32 cellular contexts compared by ENCODE assay signal in genomic region chr6:81929828-81930227, GRCh38.
A peak's percentile ranks its signal among the peaks of the same experiment; 100 is the strongest.
DNase-seq lines count a peak whose midpoint lies in the region; ATAC-seq, FAIRE-seq and TF ChIP-seq lines count a peak whose summit lies in the region.
"Had no signal": no experiment of that assay in that cellular context is flagged by ENCODE, and none has a peak within 500 bp of the region (broad histone marks: within the 10 kb centered on the region; RNA-seq: fewer than 3 reads in every experiment).

No MANE protein-coding gene starts in this region.

- intact Hi-C loops in Right ventricle myocardium inferior (cut with DNase I) = no loop called here
- intact Hi-C loops in cardiac septum (cut with DNase I) = no loop called here
- intact Hi-C loops in K562 (cut with micrococcal nuclease) = no loop called here
- intact Hi-C loops in left ventricle myocardium superior (cut with micrococcal nuclease) = no loop called here

- CTCF ChIA-PET in K562 (lab: Yijun Ruan, JAX; ENCODE audit: low intra/inter-chr PET ratio) = no interaction called here

- BruUV-seq in K562 (replicated peaks; lab: Mats Ljungman, UMichigan) = no TSS peak

- DNase-seq in Right ventricle myocardium inferior (ENCODE audit: missing footprints) (peak; percentile 47), cardiac septum (ENCODE audit: low spot score) (no peak), K562 (ENCODE audit: extremely low read depth in 1 of 4, low spot score in 3 of 4) (no peak), left ventricle myocardium superior (no peak), T-helper 17 cell (no peak), amygdala (lab: John Stamatoyannopoulos, UW) (no peak)
- no peak for DNase-seq in activated naive CD8-positive, alpha-beta T cell treated with anti-CD3 and anti-CD28 coated beads for 36 hours
- DNase-seq: 8988T; activated CD4-positive, alpha-beta T cell treated with anti-CD3 and anti-CD28 coated beads, Interleukin-2, amount 10 ng/mL, durations not matched to agents 7 days and 5 days; Caco-2; DND-41; foreskin melanocyte; GOT3; NCI-H2107; NCI-H510A; NK-92 treated with Interleukin-12 subunit alpha and Interleukin-12 subunit beta, amount 100 ng/mL, for 24 hours; spleen; stimulated activated CD4-positive, alpha-beta T cell treated with anti-CD3 and anti-CD28 coated beads, Interleukin-4, amount 100 ng/mL, for 24 hours; stimulated activated naive CD8-positive, alpha-beta T cell treated with anti-CD3 and anti-CD28 coated beads, Interleukin-15, Interleukin-2, amounts not matched to agents 100 U/mL and 50 U/mL, for 24 hours; tibial artery had no signal

- no peak overlapping the region for H2AFZ ChIP-seq in K562 (ENCODE audit: low read depth, low read length)
- H2AFZ ChIP-seq: hepatocyte had no signal

- no peak for FAIRE-seq in K562 (lab: Jason Lieb, UNC)

- WGBS in K562 (ENCODE audit: insufficient coverage, low coverage, missing lambda C conversion rate) = 3% methylated on average over 3 of the region's 3 CpGs

- H3K4me1 ChIP-seq in K562 (replicated peaks in 1 of 2; ENCODE audit: control insufficient read depth in 2 of 2, insufficient read depth in 2 of 2, low read length in 2 of 2) = no peaks in the 10 kb centered on the region
- H3K4me1 ChIP-seq: BLaER1, breast epithelium, prostate gland, spleen had no signal

- H3K4me1 Mint-ChIP-seq in T-helper 17 cell = no peaks in the 10 kb centered on the region
- no peaks in the 10 kb centered on the region for H3K4me1 Mint-ChIP-seq in stimulated activated memory B cell treated with anti-CD40 and anti-IgM and Interleukin-4, amounts not matched to agents 10 μg/mL and 1 μg/mL and 100 μg/mL, for 72 hours
- no peaks in the 10 kb centered on the region for H3K4me1 Mint-ChIP-seq in activated naive CD8-positive, alpha-beta T cell treated with anti-CD3 and anti-CD28 coated beads for 36 hours
- H3K4me1 Mint-ChIP-seq: activated CD4-positive, alpha-beta T cell treated with anti-CD3 and anti-CD28 coated beads, Interleukin-2, amount 10 ng/mL, durations not matched to agents 7 days and 5 days; activated T-helper 17 cell treated with anti-CD3 and anti-CD28 coated beads, Interleukin-2, amount 50 U/mL, for 72 hours had no signal

- no peak for TF ChIP-seq RAD21 in K562 (CRISPR knock-in tag; conservative IDR thresholded peaks at IDR 0.05 in 1 of 2, IDR thresholded peaks at IDR 0.05 in 1 of 2)

- TF ChIP-seq POLR2A in K562 (conservative IDR thresholded peaks at IDR 0.05) = no peak

- H3K9me3 ChIP-seq in K562 (replicated peaks; ENCODE audit: control insufficient read depth, insufficient read depth, low read depth, low read length) = no peaks in the 10 kb centered on the region
- H3K9me3 ChIP-seq in T-helper 17 cell (ENCODE audit: control insufficient read depth, low read length, poor library complexity, severe bottlenecking) = no peaks in the 10 kb centered on the region
- H3K9me3 ChIP-seq: BLaER1, breast epithelium, Caco-2, prostate gland, spleen, tibial artery had no signal

- TF ChIP-seq EP300 in K562 (IDR thresholded peaks at IDR 0.05; ENCODE audit: low read length) = no peak

- POLR2A ChIA-PET in K562 (lab: Yijun Ruan, JAX) = interaction anchor here (0.6 kb wide), 1 partner anchor 27 kb away, joined by 3 read pairs; no protein-coding TSS in a partner anchor

- no peak overlapping the region; a peak in 1 of 4 replicates for H3K9ac ChIP-seq in K562 (ENCODE audit: insufficient read depth in 1 of 2, low read depth in 2 of 2, low read length in 2 of 2)
- H3K9ac ChIP-seq: BLaER1 had no signal

- no peak overlapping the region for H3K27ac ChIP-seq in K562 (ENCODE audit: extremely low read depth, low read depth, low read length)
- H3K27ac ChIP-seq: BLaER1, breast epithelium, hepatocyte, prostate gland, SK-N-MC, spleen, tibial artery, VCaP had no signal

- no peak for TF ChIP-seq CTCF in K562 (IDR thresholded peaks at IDR 0.05 in 2 of 3, conservative IDR thresholded peaks at IDR 0.05 in 1 of 3; ENCODE audit: insufficient read depth in 2 of 3, low read depth in 1 of 3, low read length in 3 of 3)

- in situ Hi-C loops in K562 (cut with MboI) = no loop called here

- no peaks in the 10 kb centered on the region for H3K79me2 ChIP-seq in K562 (ENCODE audit: control insufficient read depth, insufficient read depth, low read length)
- H3K79me2 ChIP-seq: hepatocyte had no signal

- H3K4me3 Mint-ChIP-seq in T-helper 17 cell = no peak overlapping the region
- no peak overlapping the region for H3K4me3 Mint-ChIP-seq in stimulated activated memory B cell treated with anti-CD40 and anti-IgM and Interleukin-4, amounts not matched to agents 10 μg/mL and 1 μg/mL and 100 μg/mL, for 72 hours
- no peak overlapping the region for H3K4me3 Mint-ChIP-seq in activated naive CD8-positive, alpha-beta T cell treated with anti-CD3 and anti-CD28 coated beads for 36 hours
- H3K4me3 Mint-ChIP-seq: activated CD4-positive, alpha-beta T cell treated with anti-CD3 and anti-CD28 coated beads, Interleukin-2, amount 10 ng/mL, durations not matched to agents 7 days and 5 days; activated naive CD8-positive, alpha-beta T cell; activated T-helper 17 cell treated with anti-CD3 and anti-CD28 coated beads, Interleukin-2, amount 50 U/mL, for 72 hours; dendritic cell treated with granulocyte-macrophage colony-stimulating factor and Interleukin-4, amounts not matched to agents 40 ng/mL and 50 ng/mL, for 4 days had no signal

- H3K36me3 ChIP-seq in K562 (ENCODE audit: control insufficient read depth, insufficient read depth, low read length) = no peaks in the 10 kb centered on the region
- H3K36me3 ChIP-seq: BLaER1, breast epithelium, prostate gland, spleen, tibial artery had no signal

- no peaks in the 10 kb centered on the region for H3K9me1 ChIP-seq in K562 (ENCODE audit: control insufficient read depth, insufficient read depth, low read length)

- no peaks in the 10 kb centered on the region for H4K20me1 ChIP-seq in K562 (replicated peaks; ENCODE audit: control insufficient read depth, insufficient read depth, low read length)
- H4K20me1 ChIP-seq: BLaER1 had no signal

- no peaks in the 10 kb centered on the region for H3K27me3 ChIP-seq in K562 (ENCODE audit: control insufficient read depth in 2 of 2, insufficient read depth in 2 of 2, low read length in 2 of 2)
- H3K27me3 ChIP-seq: BLaER1, breast epithelium, hepatocyte, spleen, tibial artery had no signal

- ATAC-seq in Right ventricle myocardium inferior = peak; percentile 74
- no peak for ATAC-seq in K562
- peak; percentile 41 for ATAC-seq in left ventricle myocardium superior
- no peak for ATAC-seq in T-helper 17 cell
- ATAC-seq in stimulated activated memory B cell treated with anti-CD40 and anti-IgM and Interleukin-4, amounts not matched to agents 10 μg/mL and 1 μg/mL and 100 μg/mL, for 72 hours = no peak
- ATAC-seq: activated T-helper 17 cell treated with anti-CD3 and anti-CD28 coated beads, Interleukin-2, amount 50 U/mL, for 72 hours; Panc1; stimulated activated naive CD8-positive, alpha-beta T cell treated with anti-CD3 and anti-CD28 coated beads, Interleukin-15, Interleukin-2, amounts not matched to agents 100 U/mL and 50 U/mL, for 24 hours had no signal

- peaks cover 6% of the 10 kb centered on the region for H3K9me3 Mint-ChIP-seq in stimulated activated memory B cell treated with anti-CD40 and anti-IgM and Interleukin-4, amounts not matched to agents 10 μg/mL and 1 μg/mL and 100 μg/mL, for 72 hours
- no peaks in the 10 kb centered on the region for H3K9me3 Mint-ChIP-seq in activated naive CD8-positive, alpha-beta T cell treated with anti-CD3 and anti-CD28 coated beads for 36 hours
- H3K9me3 Mint-ChIP-seq: activated CD4-positive, alpha-beta T cell treated with anti-CD3 and anti-CD28 coated beads, Interleukin-2, amount 10 ng/mL, durations not matched to agents 7 days and 5 days; activated T-helper 17 cell treated with anti-CD3 and anti-CD28 coated beads, Interleukin-2, amount 50 U/mL, for 72 hours had no signal

- H3K27me3 Mint-ChIP-seq in T-helper 17 cell = no peaks in the 10 kb centered on the region
- H3K27me3 Mint-ChIP-seq in stimulated activated memory B cell treated with anti-CD40 and anti-IgM and Interleukin-4, amounts not matched to agents 10 μg/mL and 1 μg/mL and 100 μg/mL, for 72 hours = no peaks in the 10 kb centered on the region
- no peaks in the 10 kb centered on the region for H3K27me3 Mint-ChIP-seq in activated naive CD8-positive, alpha-beta T cell treated with anti-CD3 and anti-CD28 coated beads for 36 hours
- H3K27me3 Mint-ChIP-seq: activated CD4-positive, alpha-beta T cell treated with anti-CD3 and anti-CD28 coated beads, Interleukin-2, amount 10 ng/mL, durations not matched to agents 7 days and 5 days; activated naive CD8-positive, alpha-beta T cell; activated T-helper 17 cell treated with anti-CD3 and anti-CD28 coated beads, Interleukin-2, amount 50 U/mL, for 72 hours; dendritic cell treated with granulocyte-macrophage colony-stimulating factor and Interleukin-4, amounts not matched to agents 40 ng/mL and 50 ng/mL, for 4 days had no signal

- H3K4me2 ChIP-seq in K562 (ENCODE audit: insufficient read depth, low read length) = no peak overlapping the region
- H3K4me2 ChIP-seq: BLaER1, hepatocyte had no signal

- H3K27ac Mint-ChIP-seq in T-helper 17 cell = no peak overlapping the region
- H3K27ac Mint-ChIP-seq in stimulated activated memory B cell treated with anti-CD40 and anti-IgM and Interleukin-4, amounts not matched to agents 10 μg/mL and 1 μg/mL and 100 μg/mL, for 72 hours = no peak overlapping the region
- H3K27ac Mint-ChIP-seq in activated naive CD8-positive, alpha-beta T cell treated with anti-CD3 and anti-CD28 coated beads for 36 hours = no peak overlapping the region
- H3K27ac Mint-ChIP-seq: activated CD4-positive, alpha-beta T cell treated with anti-CD3 and anti-CD28 coated beads, Interleukin-2, amount 10 ng/mL, durations not matched to agents 7 days and 5 days; activated naive CD8-positive, alpha-beta T cell; activated T-helper 17 cell treated with anti-CD3 and anti-CD28 coated beads, Interleukin-2, amount 50 U/mL, for 72 hours; dendritic cell treated with granulocyte-macrophage colony-stimulating factor and Interleukin-4, amounts not matched to agents 40 ng/mL and 50 ng/mL, for 4 days had no signal

- no peak overlapping the region for H3K4me3 ChIP-seq in K562
- H3K4me3 ChIP-seq: BLaER1, breast epithelium, hepatocyte, lung, prostate gland, SK-N-MC, spleen, tibial artery had no signal

- H3K36me3 Mint-ChIP-seq in T-helper 17 cell (ENCODE audit: low read depth) = no peaks in the 10 kb centered on the region
- no peaks in the 10 kb centered on the region for H3K36me3 Mint-ChIP-seq in stimulated activated memory B cell treated with anti-CD40 and anti-IgM and Interleukin-4, amounts not matched to agents 10 μg/mL and 1 μg/mL and 100 μg/mL, for 72 hours
- no peaks in the 10 kb centered on the region for H3K36me3 Mint-ChIP-seq in activated naive CD8-positive, alpha-beta T cell treated with anti-CD3 and anti-CD28 coated beads for 36 hours
- H3K36me3 Mint-ChIP-seq: activated naive CD8-positive, alpha-beta T cell had no signal

Comparison
In these comparisons a context has a peak if more than half of its experiments do, and no peak if none do; other contexts are left out.
1. ATAC-seq: peak in Right ventricle myocardium inferior (single experiment) and left ventricle myocardium superior (single experiment); none in K562 (single experiment), T-helper 17 cell (single experiment) and stimulated activated memory B cell treated with anti-CD40 and anti-IgM and Interleukin-4, amounts not matched to agents 10 μg/mL and 1 μg/mL and 100 μg/mL, for 72 hours (single experiment).